25 cellular contexts compared by ENCODE assay signal in the genomic region with DNA sequence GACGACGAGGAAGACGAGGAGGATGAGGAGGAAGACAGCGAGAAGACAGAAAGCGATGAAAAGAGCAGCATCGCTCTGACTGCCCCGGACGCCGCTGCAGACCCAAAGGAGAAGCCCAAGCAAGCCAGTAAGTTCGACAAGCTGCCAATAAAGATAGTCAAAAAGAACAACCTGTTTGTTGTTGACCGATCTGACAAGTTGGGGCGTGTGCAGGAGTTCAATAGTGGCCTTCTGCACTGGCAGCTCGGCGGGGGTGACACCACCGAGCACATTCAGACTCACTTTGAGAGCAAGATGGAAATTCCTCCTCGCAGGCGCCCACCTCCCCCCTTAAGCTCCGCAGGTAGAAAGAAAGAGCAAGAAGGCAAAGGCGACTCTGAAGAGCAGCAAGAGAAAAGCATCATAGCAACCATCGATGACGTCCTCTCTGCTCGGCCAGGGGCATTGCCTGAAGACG.
"Had no signal": no experiment of that assay in that cellular context is flagged by ENCODE, and none has a peak within 500 bp of the region (broad histone marks: within the 10 kb centered on the region; RNA-seq: fewer than 3 reads in every experiment).

No MANE protein-coding gene starts in this region.

- H3K27me3 ChIP-seq: Peyer's patch, SJSA1 had no signal

- H3K9me3 Mint-ChIP-seq: activated CD8-positive, alpha-beta T cell treated with anti-CD3 and anti-CD28 coated beads for 36 hours; activated T-cell treated with anti-CD3 and anti-CD28 coated beads, Interleukin-2, amount 50 U/mL, for 72 hours; activated T-helper 2 cell treated with anti-CD3 and anti-CD28 coated beads, Interferon-gamma antibody, Interleukin-2, Interleukin-4, amounts not matched to agents 10 μg/mL and 5 μg/mL and 100 μg/mL, durations not matched to agents 14 hours and 24 hours and 36 hours; brain; central memory CD8-positive, alpha-beta T cell; T-helper 1 cell treated with Interleukin-12 subunit alpha and Interleukin-12 subunit beta and Interleukin-4 antibody, amounts not matched to agents 30 μg/mL and 1 μg/mL, for 36 hours had no signal

- H3K27me3 Mint-ChIP-seq: activated CD4-positive, alpha-beta T cell treated with anti-CD3 and anti-CD28 coated beads for 36 hours; activated CD8-positive, alpha-beta T cell treated with anti-CD3 and anti-CD28 coated beads for 36 hours; activated naive CD8-positive, alpha-beta T cell; brain; central memory CD8-positive, alpha-beta T cell had no signal

- H3K27ac Mint-ChIP-seq: activated CD4-positive, alpha-beta T cell treated with anti-CD3 and anti-CD28 coated beads for 36 hours; activated CD8-positive, alpha-beta T cell treated with anti-CD3 and anti-CD28 coated beads for 36 hours; activated T-cell treated with anti-CD3 and anti-CD28 coated beads, Interleukin-2, amount 50 U/mL, for 72 hours; activated T-helper 2 cell treated with anti-CD3 and anti-CD28 coated beads, Interferon-gamma antibody, Interleukin-2, Interleukin-4, amounts not matched to agents 10 μg/mL and 5 μg/mL and 100 μg/mL, durations not matched to agents 14 hours and 24 hours and 36 hours; T-helper 1 cell treated with Interleukin-12 subunit alpha and Interleukin-12 subunit beta and Interleukin-4 antibody, amounts not matched to agents 30 μg/mL and 1 μg/mL, for 36 hours had no signal

- H3K4me3 Mint-ChIP-seq: activated CD4-positive, alpha-beta T cell treated with anti-CD3 and anti-CD28 coated beads for 36 hours; activated CD8-positive, alpha-beta T cell treated with anti-CD3 and anti-CD28 coated beads for 36 hours; activated naive CD8-positive, alpha-beta T cell; activated T-cell treated with anti-CD3 and anti-CD28 coated beads, Interleukin-2, amount 50 U/mL, for 72 hours; brain; central memory CD8-positive, alpha-beta T cell; T-helper 1 cell treated with Interleukin-12 subunit alpha and Interleukin-12 subunit beta and Interleukin-4 antibody, amounts not matched to agents 30 μg/mL and 1 μg/mL, for 36 hours had no signal

- H3K4me3 ChIP-seq: Peyer's patch, SJSA1 had no signal

- DNase-seq: activated CD4-positive, alpha-beta T cell treated with anti-CD3 and anti-CD28 coated beads for 36 hours; activated CD4-positive, alpha-beta T cell treated with anti-CD3 and anti-CD28 coated beads, Interleukin-2, amount 50 U/mL, for 1 hour; activated CD8-positive, alpha-beta memory T cell treated with anti-CD3 and anti-CD28 coated beads, Interleukin-2, amount 50 U/mL, for 4 hours; activated CD8-positive, alpha-beta T cell treated with anti-CD3 and anti-CD28 coated beads for 36 hours; activated naive CD4-positive, alpha-beta T cell; activated T-cell treated with anti-CD3 and anti-CD28 coated beads, Interleukin-2, amount 50 U/mL, for 72 hours; amygdala; Kasumi-1; KBM-7; NCI-H1048; NCI-H1930; NCI-H2171; NCI-H2227 treated with DMSO at 0.1 percent for 48 hours; NCI-H510A; NCI-H526 treated with DMSO at 0.1 percent for 48 hours; NCI-H82; SHP77; T-helper 9 cell had no signal

- ATAC-seq: activated CD4-positive, alpha-beta T cell treated with anti-CD3 and anti-CD28 coated beads for 36 hours; activated CD8-positive, alpha-beta T cell treated with anti-CD3 and anti-CD28 coated beads for 36 hours; activated T-cell treated with anti-CD3 and anti-CD28 coated beads, Interleukin-2, amount 50 U/mL, for 72 hours had no signal

- H3K9me3 ChIP-seq: Peyer's patch, SJSA1 had no signal

- H3K4me1 ChIP-seq: Peyer's patch, SJSA1 had no signal
